Comparison of ENCODE assay signal across 1 cellular context in genomic region chr12:57218030-57218853, GRCh38.
TF ChIP-seq lines count a peak whose summit lies in the region.

No MANE protein-coding gene starts in this region.

TF ChIP-seq in H1, 55 proteins besides CTCF, POLR2A, EP300 and RAD21:
- TF ChIP-seq NRF1 (IDR thresholded peaks at IDR 0.05; ENCODE audit: low read depth, low read length) (no peak), GABPA (IDR thresholded peaks at IDR 0.05; ENCODE audit: borderline replicate concordance, insufficient read depth, low read length) (no peak), KDM1A (IDR thresholded peaks at IDR 0.05; ENCODE audit: borderline replicate concordance, low read length) (no peak), BRCA1 (IDR thresholded peaks at IDR 0.05; ENCODE audit: low read depth, low read length) (no peak), TCF12 (IDR thresholded peaks at IDR 0.05; ENCODE audit: low read depth, low read length) (no peak), CBX5 (IDR thresholded peaks at IDR 0.05; ENCODE audit: low read depth, low read length) (no peak), TAF7 (optimal IDR thresholded peaks at IDR 0.05; ENCODE audit: borderline replicate concordance, low read depth, low read length) (no peak), SP4 (IDR thresholded peaks at IDR 0.05; ENCODE audit: low read length) (no peak)
